31 cellular contexts compared by ENCODE assay signal in the genomic region with DNA sequence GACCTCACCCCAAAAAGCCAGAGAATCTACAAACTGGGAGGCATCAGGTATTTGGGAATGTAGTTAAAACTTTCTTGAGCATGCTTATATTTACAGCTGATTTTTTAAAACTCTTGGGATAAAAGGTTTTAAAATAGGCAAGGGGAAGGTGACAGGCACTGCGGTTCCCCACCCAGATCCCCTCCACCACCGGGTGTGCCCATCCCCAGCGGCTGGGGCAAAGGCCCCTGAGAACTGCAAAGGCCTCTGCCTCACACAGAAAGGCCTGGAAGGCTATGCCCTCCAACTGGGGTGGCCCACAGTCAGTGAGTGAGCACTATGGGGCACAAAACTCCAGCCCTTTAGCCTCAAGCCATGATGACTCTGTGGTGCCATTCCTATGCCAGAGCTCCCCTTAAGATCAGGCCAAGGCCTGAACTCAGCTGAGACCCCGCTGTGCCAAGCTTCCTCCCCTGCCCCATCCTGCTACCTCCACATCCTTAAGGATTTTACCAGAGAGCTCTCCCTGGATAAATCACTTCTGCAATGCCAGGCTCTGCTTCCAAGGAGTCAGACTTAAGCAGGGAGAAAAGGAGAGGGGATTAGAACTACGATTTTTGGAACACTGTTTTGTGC.
"Had no signal": no experiment of that assay in that cellular context is flagged by ENCODE, and none has a peak within 500 bp of the region (broad histone marks: within the 10 kb centered on the region; RNA-seq: fewer than 3 reads in every experiment).

No MANE protein-coding gene starts in this region.

- H3K4me3 ChIP-seq: MG63, SJCRH30, SK-N-MC had no signal

- ATAC-seq: activated naive CD8-positive, alpha-beta T cell treated with anti-CD3 and anti-CD28 coated beads, Interleukin-2, amount 50 U/mL, for 24 hours; activated T-helper 17 cell treated with anti-CD3 and anti-CD28 coated beads, Interleukin-2, amount 50 U/mL, for 72 hours; Panc1 had no signal

- H3K27ac Mint-ChIP-seq: activated CD4-positive, alpha-beta memory T cell treated with anti-CD3 and anti-CD28 coated beads, Interleukin-2, amount 10 ng/mL, durations not matched to agents 7 days and 5 days; activated naive CD4-positive, alpha-beta T cell treated with anti-CD3 and anti-CD28 coated beads for 36 hours; activated naive CD8-positive, alpha-beta T cell; activated naive CD8-positive, alpha-beta T cell treated with anti-CD3 and anti-CD28 coated beads, Interleukin-2, amount 50 U/mL, for 24 hours; activated T-helper 17 cell treated with anti-CD3 and anti-CD28 coated beads, Interleukin-2, amount 50 U/mL, for 72 hours had no signal

- H3K4me1 Mint-ChIP-seq: activated CD4-positive, alpha-beta memory T cell treated with anti-CD3 and anti-CD28 coated beads, Interleukin-2, amount 10 ng/mL, durations not matched to agents 7 days and 5 days; activated naive CD8-positive, alpha-beta T cell treated with anti-CD3 and anti-CD28 coated beads, Interleukin-2, amount 50 U/mL, for 24 hours; activated T-helper 17 cell treated with anti-CD3 and anti-CD28 coated beads, Interleukin-2, amount 50 U/mL, for 72 hours; central memory CD8-positive, alpha-beta T cell had no signal

- H3K27me3 ChIP-seq: MG63, SJCRH30 had no signal

- H3K4me3 Mint-ChIP-seq: activated CD4-positive, alpha-beta memory T cell treated with anti-CD3 and anti-CD28 coated beads, Interleukin-2, amount 10 ng/mL, durations not matched to agents 7 days and 5 days; activated naive CD4-positive, alpha-beta T cell treated with anti-CD3 and anti-CD28 coated beads for 36 hours; activated naive CD8-positive, alpha-beta T cell; activated naive CD8-positive, alpha-beta T cell treated with anti-CD3 and anti-CD28 coated beads, Interleukin-2, amount 50 U/mL, for 24 hours; activated T-helper 17 cell treated with anti-CD3 and anti-CD28 coated beads, Interleukin-2, amount 50 U/mL, for 72 hours; brain; central memory CD8-positive, alpha-beta T cell had no signal

- H3K36me3 Mint-ChIP-seq: activated naive CD8-positive, alpha-beta T cell; brain had no signal

- H3K9me3 Mint-ChIP-seq: activated CD4-positive, alpha-beta memory T cell treated with anti-CD3 and anti-CD28 coated beads, Interleukin-2, amount 10 ng/mL, durations not matched to agents 7 days and 5 days; activated naive CD4-positive, alpha-beta T cell treated with anti-CD3 and anti-CD28 coated beads for 36 hours; activated naive CD8-positive, alpha-beta T cell treated with anti-CD3 and anti-CD28 coated beads, Interleukin-2, amount 50 U/mL, for 24 hours; activated T-helper 17 cell treated with anti-CD3 and anti-CD28 coated beads, Interleukin-2, amount 50 U/mL, for 72 hours; brain; central memory CD8-positive, alpha-beta T cell had no signal

- H3K27ac ChIP-seq: SJCRH30, SK-N-MC, WERI-Rb-1 had no signal

- H3K9me3 ChIP-seq: MG63, SJCRH30 had no signal

- DNase-seq: activated CD4-positive, alpha-beta memory T cell treated with anti-CD3 and anti-CD28 coated beads, Interleukin-2, amount 10 ng/mL, durations not matched to agents 7 days and 5 days; activated CD4-positive, alpha-beta T cell treated with anti-CD3 and anti-CD28 coated beads for 1 hour; activated CD4-positive, alpha-beta T cell treated with anti-CD3 and anti-CD28 coated beads for 48 hours; activated CD4-positive, CD25-positive, alpha-beta regulatory T cell; activated gamma-delta T cell treated with Interleukin-2 at 50 U/mL for 16 hours; activated naive CD4-positive, alpha-beta T cell treated with anti-CD3 and anti-CD28 coated beads for 36 hours; activated naive CD8-positive, alpha-beta T cell treated with anti-CD3 and anti-CD28 coated beads, Interleukin-2, amount 50 U/mL, for 24 hours; activated T-cell treated with anti-CD3 and anti-CD28 coated beads, Interleukin-2, amount 50 U/mL, for 48 hours; anterior cingulate cortex; Kasumi-1; KG1; MG63; NCI-H1048; NCI-H1105 treated with DMSO at 0.1 percent for 48 hours; NCI-H1436; NCI-H1694; NCI-H1930; NCI-H2081 treated with DMSO at 0.1 percent for 48 hours; NCI-H226; NCI-H446 treated with DMSO at 0.1 percent for 48 hours; NCI-H524 treated with DMSO at 0.1 percent for 48 hours; SHP77; SJCRH30; T1000; WERI-Rb-1 had no signal

- H3K4me1 ChIP-seq: SJCRH30 had no signal

- H3K36me3 ChIP-seq: MG63, SJCRH30, WERI-Rb-1 had no signal
